Comparison of ENCODE assay signal across 19 cellular contexts in the genomic region with DNA sequence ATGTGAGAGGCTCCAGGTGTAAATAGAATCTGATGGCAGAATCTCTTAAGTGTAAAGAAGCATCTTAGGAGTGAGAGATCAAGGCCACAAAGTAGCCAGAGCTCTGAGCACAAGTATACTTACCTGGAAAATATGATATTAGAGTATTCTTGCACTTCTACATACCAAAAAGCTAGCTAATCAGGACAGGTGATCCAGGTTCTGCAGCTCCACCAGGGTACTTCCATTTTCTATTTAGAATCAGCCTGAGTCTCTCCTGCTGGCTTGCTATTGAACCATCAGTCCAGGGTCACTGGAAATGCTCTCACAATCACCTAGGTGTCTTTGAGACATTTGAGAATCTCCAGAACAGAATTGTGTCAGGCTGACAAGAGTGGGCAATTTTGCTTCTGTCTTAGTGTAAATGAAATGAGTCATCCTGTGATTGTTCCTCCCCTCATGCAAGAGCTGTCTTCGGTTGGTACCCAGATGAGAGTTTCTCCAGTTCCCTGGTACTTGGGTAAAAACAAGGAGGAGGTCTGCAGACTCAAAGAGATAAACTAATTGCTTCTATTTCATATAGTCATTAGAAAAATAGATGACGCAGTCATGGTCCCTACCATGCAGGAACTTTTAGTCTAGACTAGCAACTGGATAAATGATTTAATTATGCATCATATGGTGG. TPM values are rescaled to one million over a fixed set of nuclear protein-coding genes. Genes with fewer than 3 reads are reported as not detected.
DNase-seq lines count a peak whose midpoint lies in the region; TF ChIP-seq lines count a peak whose summit lies in the region.
"Had no signal": no experiment of that assay in that cellular context is flagged by ENCODE, and none has a peak within 500 bp of the region (broad histone marks: within the 10 kb centered on the region; RNA-seq: fewer than 3 reads in every experiment).

No MANE protein-coding gene starts in this region.

- no peak overlapping the region for H3K4me3 Mint-ChIP-seq in CD8-positive, alpha-beta memory T cell
- H3K4me3 Mint-ChIP-seq in CD4-positive, alpha-beta memory T cell: no peak overlapping the region
- H3K4me3 Mint-ChIP-seq: IgD-negative memory B cell had no signal

- H3F3A ChIP-seq in smooth muscle cell (ENCODE audit: low read depth): no peaks in the 10 kb centered on the region

- H3K4me1 ChIP-seq in smooth muscle cell (ENCODE audit: low read depth): peaks cover 5% of the 10 kb centered on the region
- H3K4me1 ChIP-seq in CD8-positive, alpha-beta memory T cell (ENCODE audit: insufficient read depth, low read length): no peaks in the 10 kb centered on the region
- H3K4me1 ChIP-seq in CD4-positive, alpha-beta memory T cell (ENCODE audit: insufficient read depth, low read length): no peaks in the 10 kb centered on the region

- peaks cover 32 to 69% (median 53%) of the 10 kb centered on the region in 3 donors for H3K36me3 Mint-ChIP-seq in CD8-positive, alpha-beta memory T cell
- peaks cover 68 to 77% of the 10 kb centered on the region in 2 donors for H3K36me3 Mint-ChIP-seq in CD4-positive, alpha-beta memory T cell

- no peak overlapping the region for H3K4me2 ChIP-seq in smooth muscle cell

- intact Hi-C loops in CD4-positive, alpha-beta memory T cell (cut with micrococcal nuclease): no loop called here

- H4K20me1 ChIP-seq in smooth muscle cell (ENCODE audit: low read depth): peaks cover 64% of the 10 kb centered on the region

- no peaks in the 10 kb centered on the region for H3K27me3 Mint-ChIP-seq in CD8-positive, alpha-beta memory T cell
- no peaks in the 10 kb centered on the region for H3K27me3 Mint-ChIP-seq in CD4-positive, alpha-beta memory T cell
- H3K27me3 Mint-ChIP-seq: IgD-negative memory B cell had no signal

- no peak overlapping the region for H3K9ac ChIP-seq in smooth muscle cell (ENCODE audit: low read depth)

- TF ChIP-seq CTCF in smooth muscle cell (IDR thresholded peaks at IDR 0.05; ENCODE audit: borderline replicate concordance, insufficient read depth, poor library complexity, severe bottlenecking): no peak

- CTCF ChIA-PET in CD8-positive, alpha-beta memory T cell (lab: Charles Lee): no interaction called here
- CTCF ChIA-PET in CD4-positive, alpha-beta memory T cell (lab: Charles Lee; ENCODE audit: partially characterized antibody): no interaction called here

- peaks cover 0 to 16% (median 3%) of the 10 kb centered on the region in 5 donors for H3K9me3 Mint-ChIP-seq in CD8-positive, alpha-beta memory T cell
- H3K9me3 Mint-ChIP-seq in CD4-positive, alpha-beta memory T cell: peaks cover 0 to 53% (median 26%) of the 10 kb centered on the region in 8 donors

- H3K4me3 ChIP-seq in smooth muscle cell: no peak overlapping the region
- no peak overlapping the region for H3K4me3 ChIP-seq in CD8-positive, alpha-beta memory T cell (ENCODE audit: low read length)
- H3K4me3 ChIP-seq in CD4-positive, alpha-beta memory T cell (ENCODE audit: low read length in 2 of 2): no peak overlapping the region
- H3K4me3 ChIP-seq: HAP-1 had no signal

- H3K36me3 ChIP-seq in smooth muscle cell (ENCODE audit: low read depth): peaks cover 17% of the 10 kb centered on the region
- H3K36me3 ChIP-seq in CD8-positive, alpha-beta memory T cell (ENCODE audit: insufficient read depth, low read length): peaks cover 6% of the 10 kb centered on the region
- peaks cover 2% of the 10 kb centered on the region for H3K36me3 ChIP-seq in CD4-positive, alpha-beta memory T cell (ENCODE audit: insufficient read depth, low read length)

- peaks cover 27 to 47% (median 38%) of the 10 kb centered on the region in 3 donors for H3K4me1 Mint-ChIP-seq in CD8-positive, alpha-beta memory T cell
- H3K4me1 Mint-ChIP-seq in CD4-positive, alpha-beta memory T cell: peaks cover 4 to 11% (median 7%) of the 10 kb centered on the region in 4 donors

- DNase-seq in NCI-H69 (lab: John Stamatoyannopoulos, UW): peak; percentile 24
- DNase-seq in astrocyte of the hippocampus (ENCODE audit: low read depth, low spot score): peak; percentile 13
- DNase-seq in iris pigment epithelial cell (ENCODE audit: low read depth): peak; percentile 46
- DNase-seq in smooth muscle cell (lab: John Stamatoyannopoulos, UW; ENCODE audit: unreplicated experiment): no peak
- DNase-seq in CD8-positive, alpha-beta memory T cell: no peak
- DNase-seq in DMS153 treated with DMSO at 0.1 percent for 48 hours (lab: John Stamatoyannopoulos, UW; ENCODE audit: unreplicated experiment): no peak
- DNase-seq in CD4-positive, alpha-beta memory T cell: no peak
- DNase-seq: AML-193, DND-41, GDM1, Kasumi-1, MM.1S, NCI-H1092 treated with DMSO at 0.1 percent for 48 hours, NCI-H510A, NCI-H774, SHP77 had no signal

- peaks cover 82% of the 10 kb centered on the region for H3K79me2 ChIP-seq in smooth muscle cell (ENCODE audit: low read depth)

- POLR2A ChIA-PET in CD8-positive, alpha-beta memory T cell (lab: Charles Lee): no interaction called here
- POLR2A ChIA-PET in CD4-positive, alpha-beta memory T cell (lab: Charles Lee; ENCODE audit: partially characterized antibody): no interaction called here

- H2AFZ ChIP-seq in smooth muscle cell (ENCODE audit: low read depth): no peak overlapping the region

- 70% methylated on average over 2 of the region's 2 CpGs for WGBS in smooth muscle cell (ENCODE audit: low lambda C conversion rate)

- H3K9me3 ChIP-seq in smooth muscle cell (replicated peaks; ENCODE audit: low read depth): no peaks in the 10 kb centered on the region
- H3K9me3 ChIP-seq in CD8-positive, alpha-beta memory T cell (ENCODE audit: low read length): no peaks in the 10 kb centered on the region
- H3K9me3 ChIP-seq in CD4-positive, alpha-beta memory T cell (ENCODE audit: control insufficient read depth in 1 of 2, low read length in 2 of 2): no peaks in the 10 kb centered on the region
- H3K9me3 ChIP-seq: HAP-1 had no signal

- peak overlapping the region; percentile 70 for H3K27ac ChIP-seq in smooth muscle cell (ENCODE audit: low read depth)
- no peak overlapping the region for H3K27ac ChIP-seq in CD8-positive, alpha-beta memory T cell (ENCODE audit: low read depth, low read length)
- H3K27ac ChIP-seq in CD4-positive, alpha-beta memory T cell (ENCODE audit: low read depth, low read length): no peak overlapping the region
- H3K27ac ChIP-seq: C4-2B had no signal

- H3K27ac Mint-ChIP-seq in CD8-positive, alpha-beta memory T cell: peak overlapping the region in 1 of 8 donors; percentile 26
- H3K27ac Mint-ChIP-seq in CD4-positive, alpha-beta memory T cell: no peak overlapping the region
- H3K27ac Mint-ChIP-seq: IgD-negative memory B cell had no signal

- H3K27me3 ChIP-seq in smooth muscle cell (ENCODE audit: low read depth): no peaks in the 10 kb centered on the region
- H3K27me3 ChIP-seq in CD8-positive, alpha-beta memory T cell (ENCODE audit: insufficient read depth, low read length, poor library complexity, severe bottlenecking): no peaks in the 10 kb centered on the region
- no peaks in the 10 kb centered on the region for H3K27me3 ChIP-seq in CD4-positive, alpha-beta memory T cell (ENCODE audit: insufficient read depth, low read length)

RNA-seq across cellular contexts. Expression of a gene that starts 14.6 kb away (rescaled TPM):
- 23.5 and 29.0 TPM in 2 replicates for total RNA-seq in smooth muscle cell
- polyA plus RNA-seq in smooth muscle cell: 4.4 and 4.6 TPM in 2 replicates
- total RNA-seq in CD8-positive, alpha-beta memory T cell: 1 to 10 TPM; 7.3 to 9.7 TPM
- polyA plus RNA-seq in CD8-positive, alpha-beta memory T cell: 6.8 TPM
- total RNA-seq in CD4-positive, alpha-beta memory T cell: 10 to 100 TPM; 17.6 to 19.1 TPM
- polyA plus RNA-seq in CD4-positive, alpha-beta memory T cell: 1 to 10 TPM; 3.4 to 7.4 TPM

Comparison
In these comparisons a context has a peak if more than half of its experiments do, and no peak if none do; other contexts are left out.
1. DNase-seq: peak in NCI-H69 (single experiment), astrocyte of the hippocampus (single experiment) and iris pigment epithelial cell (single experiment); none in smooth muscle cell (single experiment), CD8-positive, alpha-beta memory T cell (0 of 5), DMS153 treated with DMSO at 0.1 percent for 48 hours (single experiment) and CD4-positive, alpha-beta memory T cell (0 of 5).